Comparison of ENCODE assay signal across 10 cellular contexts in genomic region chr15:81809543-81809942, GRCh38.
A peak's percentile ranks its signal among the peaks of the same experiment; 100 is the strongest.
DNase-seq lines count a peak whose midpoint lies in the region; ATAC-seq and TF ChIP-seq lines count a peak whose summit lies in the region.
"Had no signal": no experiment of that assay in that cellular context is flagged by ENCODE, and none has a peak within 500 bp of the region (broad histone marks: within the 10 kb centered on the region; RNA-seq: fewer than 3 reads in every experiment).

No MANE protein-coding gene starts in this region.

- H3K27ac Mint-ChIP-seq in naive thymus-derived CD4-positive, alpha-beta T cell: no peak overlapping the region
- H3K27ac Mint-ChIP-seq: activated naive CD8-positive, alpha-beta T cell had no signal

- TF ChIP-seq CTCF in DND-41 (IDR thresholded peaks at IDR 0.05; ENCODE audit: borderline replicate concordance, extremely low read depth, low read length, poor library complexity, severe bottlenecking) (peak; percentile 60), adrenal gland (IDR thresholded peaks at IDR 0.05) (no peak)

- H3K4me3 ChIP-seq in DND-41 (ENCODE audit: low read depth in 1 of 2, low read length in 2 of 2): no peak overlapping the region
- no peak overlapping the region for H3K4me3 ChIP-seq in adrenal gland
- no peak overlapping the region for H3K4me3 ChIP-seq in naive thymus-derived CD4-positive, alpha-beta T cell (ENCODE audit: low read length)
- H3K4me3 ChIP-seq: mucosa of descending colon had no signal

- H3K36me3 ChIP-seq in DND-41 (ENCODE audit: insufficient read depth, low read length) (no peaks in the 10 kb centered on the region), adrenal gland (replicated peaks in 1 of 2) (no peaks in the 10 kb centered on the region)
- H3K36me3 ChIP-seq in naive thymus-derived CD4-positive, alpha-beta T cell (ENCODE audit: control insufficient read depth in 2 of 3, insufficient read depth in 3 of 3, low read length in 3 of 3): no peaks in the 10 kb centered on the region

- H3K79me2 ChIP-seq in DND-41 (ENCODE audit: insufficient read depth, low read length): no peaks in the 10 kb centered on the region

- ATAC-seq in DND-41 (ENCODE audit: insufficient read depth, low read depth): peak; percentile 71
- ATAC-seq in naive thymus-derived CD4-positive, alpha-beta T cell: no peak
- ATAC-seq in GM21529 (IDR thresholded peaks at IDR 0.05; ENCODE audit: unreplicated experiment): no peak
- ATAC-seq: mucosa of descending colon had no signal

- no peak for TF ChIP-seq POLR2A in adrenal gland (IDR thresholded peaks at IDR 0.05)

- CTCF ChIA-PET in naive thymus-derived CD4-positive, alpha-beta T cell (lab: Charles Lee): no interaction called here

- H3K9ac ChIP-seq in DND-41 (ENCODE audit: low read depth, low read length): no peak overlapping the region

- H3K9me3 Mint-ChIP-seq in naive thymus-derived CD4-positive, alpha-beta T cell: peaks cover 0 to 6% (median 0%) of the 10 kb centered on the region in 11 donors

- WGBS in adrenal gland, 4 donors: 42 to 58% (median 51%) methylated on average over 4 of the region's 4 CpGs

- H3K27me3 Mint-ChIP-seq in naive thymus-derived CD4-positive, alpha-beta T cell: peaks cover 0 to 21% (median 4%) of the 10 kb centered on the region in 5 donors

- no peak overlapping the region for H3K4me2 ChIP-seq in DND-41 (ENCODE audit: insufficient read depth, low read length)

- H2AFZ ChIP-seq in DND-41 (ENCODE audit: low read depth, low read length): no peak overlapping the region

- intact Hi-C loops in adrenal gland (cut with DNase I): no loop called here
- intact Hi-C loops in naive thymus-derived CD4-positive, alpha-beta T cell (cut with micrococcal nuclease): no loop called here

- DNase-seq in DND-41 (peak; percentile 25), HUDEP-2 (lab: John Stamatoyannopoulos, UW; ENCODE audit: unreplicated experiment in 76 of 76) (peak in 39 of 76 experiments; percentile 1 to 57 (median 18)), RPMI8226 (peak; percentile 62), iPS DF 4.7 (ENCODE audit: extremely low read depth, low spot score) (peak; percentile 36), HuH-7.5 (ENCODE audit: low spot score) (no peak), adrenal gland (no peak)
- DNase-seq in naive thymus-derived CD4-positive, alpha-beta T cell: no peak

- no peak overlapping the region for H3K27ac ChIP-seq in DND-41 (ENCODE audit: low read length)
- H3K27ac ChIP-seq in adrenal gland: no peak overlapping the region
- H3K27ac ChIP-seq in naive thymus-derived CD4-positive, alpha-beta T cell (ENCODE audit: low read depth, low read length): no peak overlapping the region

- H4K20me1 ChIP-seq in DND-41 (ENCODE audit: insufficient read depth, low read length): no peaks in the 10 kb centered on the region

- H3K4me3 Mint-ChIP-seq in naive thymus-derived CD4-positive, alpha-beta T cell: no peak overlapping the region
- H3K4me3 Mint-ChIP-seq: activated naive CD8-positive, alpha-beta T cell had no signal

- H3K9me3 ChIP-seq in DND-41 (ENCODE audit: insufficient read depth, low read length, severe bottlenecking): no peaks in the 10 kb centered on the region
- H3K9me3 ChIP-seq in adrenal gland (replicated peaks in 1 of 3): no peaks in the 10 kb centered on the region
- H3K9me3 ChIP-seq in naive thymus-derived CD4-positive, alpha-beta T cell (ENCODE audit: control insufficient read depth in 2 of 3, low read length in 3 of 3): no peaks in the 10 kb centered on the region
- H3K9me3 ChIP-seq: mucosa of descending colon had no signal

- no peaks in the 10 kb centered on the region for H3K4me1 Mint-ChIP-seq in naive thymus-derived CD4-positive, alpha-beta T cell

- no peaks in the 10 kb centered on the region for H3K4me1 ChIP-seq in DND-41 (ENCODE audit: insufficient read depth, low read length)
- H3K4me1 ChIP-seq in adrenal gland (replicated peaks in 1 of 2): no peaks in the 10 kb centered on the region
- no peaks in the 10 kb centered on the region for H3K4me1 ChIP-seq in naive thymus-derived CD4-positive, alpha-beta T cell (ENCODE audit: control insufficient read depth in 2 of 2, insufficient read depth in 2 of 2, low read length in 2 of 2)

- no peaks in the 10 kb centered on the region for H3K36me3 Mint-ChIP-seq in naive thymus-derived CD4-positive, alpha-beta T cell
- H3K36me3 Mint-ChIP-seq: activated naive CD8-positive, alpha-beta T cell had no signal

- H3K27me3 ChIP-seq in DND-41 (ENCODE audit: insufficient read depth, low read length, poor library complexity) (no peaks in the 10 kb centered on the region), adrenal gland (no peaks in the 10 kb centered on the region)
- no peaks in the 10 kb centered on the region for H3K27me3 ChIP-seq in naive thymus-derived CD4-positive, alpha-beta T cell (ENCODE audit: control insufficient read depth in 2 of 2, insufficient read depth in 2 of 2, low read length in 2 of 2)

- POLR2A ChIA-PET in naive thymus-derived CD4-positive, alpha-beta T cell (lab: Charles Lee): interaction anchor here (0.8 kb wide), 1 partner anchor 9 kb away, joined by 3 read pairs; no protein-coding TSS in a partner anchor

Comparison
In these comparisons a context has a peak if more than half of its experiments do, and no peak if none do; other contexts are left out.
1. DNase-seq: peak in DND-41 (single experiment), HUDEP-2 (39 of 76), RPMI8226 (single experiment) and iPS DF 4.7 (single experiment); none in HuH-7.5 (single experiment), adrenal gland (0 of 7) and naive thymus-derived CD4-positive, alpha-beta T cell (0 of 9).